13 cellular contexts compared by ENCODE assay signal in genomic region chr3:87996845-87997244, GRCh38.
DNase-seq lines count a peak whose midpoint lies in the region; ATAC-seq lines count a peak whose summit lies in the region.
"Had no signal": no experiment of that assay in that cellular context is flagged by ENCODE, and none has a peak within 500 bp of the region (broad histone marks: within the 10 kb centered on the region; RNA-seq: fewer than 3 reads in every experiment).

No MANE protein-coding gene starts in this region.

- H3K36me3 ChIP-seq in mesenchymal stem cell (ENCODE audit: control insufficient read depth in 1 of 2, insufficient read depth in 2 of 2, low read depth in 1 of 2, low read length in 2 of 2) = no peaks in the 10 kb centered on the region
- H3K36me3 ChIP-seq: adrenal gland, transverse colon had no signal

- no peak overlapping the region for H3K27ac ChIP-seq in mesenchymal stem cell (ENCODE audit: low read length, poor library complexity, severe bottlenecking)
- H3K27ac ChIP-seq: adrenal gland, epithelial cell of prostate, KMS-11, transverse colon had no signal

- no peak overlapping the region for H3K4me2 ChIP-seq in mesenchymal stem cell (ENCODE audit: low read length, poor library complexity, severe bottlenecking)
- H3K4me2 ChIP-seq: KMS-11 had no signal

- WGBS in mesenchymal stem cell = 100% methylated on average over 1 of the region's 2 CpGs

- no peak overlapping the region for H3K4me3 ChIP-seq in mesenchymal stem cell (ENCODE audit: insufficient read depth in 1 of 2, low read depth in 1 of 2, low read length in 2 of 2)
- H3K4me3 ChIP-seq: transverse colon had no signal

- no peak overlapping the region for H3K18ac ChIP-seq in mesenchymal stem cell (ENCODE audit: low read depth in 1 of 2, low read length in 2 of 2)

- H3K9ac ChIP-seq in mesenchymal stem cell (ENCODE audit: low read length) = peak overlapping the region; percentile 18
- H3K9ac ChIP-seq: KMS-11 had no signal

- H4K8ac ChIP-seq in mesenchymal stem cell (ENCODE audit: low read length) = no peak overlapping the region

- H3K9me3 ChIP-seq in mesenchymal stem cell (ENCODE audit: control insufficient read depth, low read length) = no peaks in the 10 kb centered on the region
- H3K9me3 ChIP-seq: adrenal gland, transverse colon had no signal

- H3K14ac ChIP-seq in mesenchymal stem cell (ENCODE audit: low read length in 2 of 2) = no peak overlapping the region

- no peaks in the 10 kb centered on the region for H3K27me3 ChIP-seq in mesenchymal stem cell (ENCODE audit: control insufficient read depth in 1 of 2, insufficient read depth in 1 of 2, low read length in 2 of 2)
- H3K27me3 ChIP-seq: adrenal gland, transverse colon had no signal

- H2BK5ac ChIP-seq in mesenchymal stem cell (ENCODE audit: low read depth, low read length, poor library complexity, severe bottlenecking) = no peak overlapping the region

- no peak overlapping the region for H3K4ac ChIP-seq in mesenchymal stem cell (ENCODE audit: low read depth in 1 of 2, low read length in 2 of 2)

- in situ Hi-C loops in G401 (cut with HindIII; ENCODE audit: low sequenced_read_pairs) = no loop called here

- H4K91ac ChIP-seq in mesenchymal stem cell (ENCODE audit: low read length) = no peak overlapping the region

- H3K23ac ChIP-seq in mesenchymal stem cell (ENCODE audit: low read length in 2 of 2) = no peak overlapping the region

- H2BK12ac ChIP-seq in mesenchymal stem cell (ENCODE audit: low read length in 2 of 2) = no peak overlapping the region

- no peak overlapping the region for H2BK15ac ChIP-seq in mesenchymal stem cell (ENCODE audit: low read depth, poor library complexity, severe bottlenecking)

- ATAC-seq in GM18867 (IDR thresholded peaks at IDR 0.05; ENCODE audit: unreplicated experiment) = peak; percentile 41
- peak; percentile 26 for ATAC-seq in GM21723 (IDR thresholded peaks at IDR 0.05; ENCODE audit: unreplicated experiment)
- ATAC-seq: HCT116 had no signal

- H2AFZ ChIP-seq in mesenchymal stem cell (ENCODE audit: low read depth, low read length) = no peak overlapping the region

- DNase-seq in NAMALWA (ENCODE audit: low spot score) = peak; percentile 1
- no peak for DNase-seq in mesenchymal stem cell
- DNase-seq in G401 (ENCODE audit: low spot score) = no peak
- no peak for DNase-seq in NCI-H82 (lab: John Stamatoyannopoulos, UW)
- DNase-seq in cerebellar nuclear complex (lab: John Stamatoyannopoulos, UW) = no peak
- DNase-seq: NCI-H774 had no signal

- no peak overlapping the region for H2AK5ac ChIP-seq in mesenchymal stem cell (ENCODE audit: low read length, severe bottlenecking)

- H3K79me1 ChIP-seq in mesenchymal stem cell (replicated peaks; ENCODE audit: low read length, poor library complexity, severe bottlenecking) = no peaks in the 10 kb centered on the region

- no peaks in the 10 kb centered on the region for H3K4me1 ChIP-seq in mesenchymal stem cell (ENCODE audit: control insufficient read depth, insufficient read depth, low read depth, low read length)

- no peak overlapping the region for H2BK120ac ChIP-seq in mesenchymal stem cell (ENCODE audit: low read depth, low read length)
